ENCODE assay signal across 8 cellular contexts in genomic region chr6:142155895-142156757, GRCh38. TPM values are rescaled to one million over a fixed set of nuclear protein-coding genes. Genes with fewer than 3 reads are reported as not detected.
DNase-seq lines count a peak whose midpoint lies in the region; ATAC-seq, FAIRE-seq and TF ChIP-seq lines count a peak whose summit lies in the region.

No MANE protein-coding gene starts in this region.

- DNase-seq in LoVo (ENCODE audit: low spot score) = peak; percentile 36
- no peak for DNase-seq in GM12878 (ENCODE audit: low read depth, low spot score)
- peak; percentile 24 for DNase-seq in left kidney (ENCODE audit: low read depth, low spot score)
- DNase-seq in stimulated activated CD4-positive, alpha-beta T cell treated with anti-CD3 and anti-CD28 coated beads, Interleukin-2, amount 100 ng/mL, for 48 hours = no peak
- no peak for DNase-seq in ecto neural progenitor cell (ENCODE audit: low spot score)

- in situ Hi-C loops in GM12878 (cut with MboI) = no loop called here

- H3K27ac ChIP-seq in C4-2B (no peak overlapping the region), GM12878 (ENCODE audit: control insufficient read depth, insufficient read depth) (no peak overlapping the region)

- no peaks in the 10 kb centered on the region for H3K4me1 ChIP-seq in GM12878 (ENCODE audit: control insufficient read depth, insufficient read depth, low read length)

- FAIRE-seq in GM12878 (lab: Jason Lieb, UNC) = peak; percentile 44

- H3K9ac ChIP-seq in GM12878 (ENCODE audit: control insufficient read depth, insufficient read depth, low read length) = no peak overlapping the region

- SMC1A ChIA-PET in GM12878 (lab: Charles Lee; ENCODE audit: uncharacterized antibody, unreplicated experiment) = interaction anchor here (0.8 to 3.9 kb wide), 14 partner anchors 8 to 234 kb away, joined by 3 to 22 read pairs (median 5); partner anchors contain the start of genes NMBR and VTA1

- no peaks in the 10 kb centered on the region for H4K20me1 ChIP-seq in GM12878 (ENCODE audit: control insufficient read depth, insufficient read depth)

- H3K4me3 ChIP-seq in GM12878 = no peak overlapping the region

- H3K79me2 ChIP-seq in GM12878 (ENCODE audit: control insufficient read depth, insufficient read depth, low read length) = peaks cover 53% of the 10 kb centered on the region

- intact Hi-C loops in GM12878 (cut with micrococcal nuclease; ENCODE audit: unreplicated experiment) = no loop called here

- TF ChIP-seq POLR2A in GM12878 (IDR thresholded peaks at IDR 0.05; ENCODE audit: low read depth, low read length) = no peak

- no peak overlapping the region for H2AFZ ChIP-seq in GM12878 (ENCODE audit: control insufficient read depth, low read depth, low read length)

- ATAC-seq in GM18909 (IDR thresholded peaks at IDR 0.05; ENCODE audit: poor library complexity, unreplicated experiment) = peak; percentile 68
- ATAC-seq in GM12878 = peak; percentile 71
- no peak for ATAC-seq in HG02870 (IDR thresholded peaks at IDR 0.05; ENCODE audit: unreplicated experiment)

- CTCF ChIA-PET in GM12878 (lab: Yijun Ruan, JAX) = interaction anchor here (0.9 to 3.4 kb wide), 25 partner anchors 9 to 1290 kb away, joined by 3 to 36 read pairs (median 4); partner anchors contain the start of genes NMBR and VTA1

- TF ChIP-seq CTCF in C4-2B (conservative IDR thresholded peaks at IDR 0.05) = peak; percentile 62
- TF ChIP-seq CTCF in GM12878 (IDR thresholded peaks at IDR 0.05 in 2 of 3, conservative IDR thresholded peaks at IDR 0.05 in 1 of 3; ENCODE audit: control insufficient read depth in 2 of 3, extremely low read depth in 1 of 3, insufficient read depth in 1 of 3, low read depth in 3 of 3, low read length in 3 of 3) = peak in 2 of 3 experiments; percentile 6 to 14; a peak in 2 of 6 replicates

- H3K27me3 ChIP-seq in GM12878 (replicated peaks in 1 of 2; ENCODE audit: control insufficient read depth in 2 of 2, insufficient read depth in 2 of 2, low read length in 1 of 2) = no peaks in the 10 kb centered on the region

- H3K9me3 ChIP-seq in GM12878 (replicated peaks; ENCODE audit: control insufficient read depth, insufficient read depth, low read length) = no peaks in the 10 kb centered on the region; the same call in 2 of the 3 replicates

- TF ChIP-seq RAD21 in GM12878 (IDR thresholded peaks at IDR 0.05; ENCODE audit: insufficient read depth, low read depth, low read length) = no peak

- no peak for TF ChIP-seq EP300 in GM12878 (IDR thresholded peaks at IDR 0.05; ENCODE audit: borderline replicate concordance in 1 of 2, control insufficient read depth in 1 of 2, low read depth in 2 of 2, low read length in 2 of 2)

- H3K4me2 ChIP-seq in GM12878 (ENCODE audit: control insufficient read depth, insufficient read depth) = no peak overlapping the region

- 27% methylated on average over 5 of the region's 5 CpGs for WGBS in GM12878 (ENCODE audit: insufficient coverage, insufficient replicate concordance, low lambda C conversion rate, missing lambda C conversion rate)

- POLR2A ChIA-PET in GM12878 (lab: Charles Lee) = interaction anchor here (0.6 to 1.2 kb wide), 3 partner anchors 10 to 18 kb away, joined by 3 read pairs; partner anchors contain the start of genes NMBR and VTA1

- no TSS peak for BruUV-seq in GM12878 (replicated peaks; lab: Mats Ljungman, UMichigan)

- H3K36me3 ChIP-seq in GM12878 (ENCODE audit: control insufficient read depth in 2 of 2, insufficient read depth in 2 of 2, low read length in 1 of 2) = no peaks in the 10 kb centered on the region; a peak in 1 of 4 replicates

- RAD21 ChIA-PET in GM12878 (lab: Charles Lee; ENCODE audit: unreplicated experiment) = interaction anchor here (1.0 to 2.5 kb wide), 6 partner anchors 9 to 232 kb away, joined by 3 to 16 read pairs (median 6); partner anchors contain the start of genes NMBR and VTA1

TF ChIP-seq in GM12878, 131 proteins besides CTCF, POLR2A, EP300 and RAD21 (continues in another document):
- no peak for TF ChIP-seq TAF1 (IDR thresholded peaks at IDR 0.05; ENCODE audit: borderline replicate concordance, low read depth, low read length)
- no peak for TF ChIP-seq ZBTB4 (CRISPR knock-in tag; IDR thresholded peaks at IDR 0.05)
- TF ChIP-seq YY1 (IDR thresholded peaks at IDR 0.05; ENCODE audit: low read depth, low read length) = no peak
- no peak for TF ChIP-seq CHD1 (IDR thresholded peaks at IDR 0.05; ENCODE audit: low read depth, low read length)
- TF ChIP-seq MTA2 (IDR thresholded peaks at IDR 0.05; ENCODE audit: low read depth) = peak; percentile 35; the same call in 1 of the 2 replicates
- TF ChIP-seq ATF7 (IDR thresholded peaks at IDR 0.05; ENCODE audit: low read depth) = no peak

RNA-seq across cellular contexts. Expression of gene VTA1, which starts 9.1 kb away (rescaled TPM):
- total RNA-seq in GM12878 (2013; cell fraction: nucleolus; rRNA removed) = 29.5 and 31.7 TPM in 2 replicates
- total RNA-seq in GM12878 (2014; rRNA removed) = 58.9 and 60.9 TPM in 2 replicates
- 66.4 and 69.2 TPM in 2 replicates for total RNA-seq in GM12878 (2014; rRNA removed; fragmentation: Illumina TruSeq; extraction: Trizol)
- total RNA-seq in GM12878 (2021) = 44.6 and 48.3 TPM in 2 replicates
- polyA plus RNA-seq in GM12878 (2011; ENCODE audit: low read depth) = 25.9 TPM
- 119 and 132 TPM in 2 replicates for polyA plus RNA-seq in GM12878 (2011; rRNA removed)
- polyA plus RNA-seq in GM12878 (2011; cell fraction: cytosol; rRNA removed) = 70.6 and 70.8 TPM in 2 replicates
- polyA plus RNA-seq in GM12878 (2011; cell fraction: nucleus; rRNA removed) = 41.8 and 43.1 TPM in 2 replicates
- polyA plus RNA-seq in GM12878 (2012) = 33.7 and 41.4 TPM in 2 replicates
- 96.6 and 122 TPM in 2 replicates for polyA plus RNA-seq in GM12878 (2014; fragmentation: Illumina TruSeq; extraction: Trizol)
- 100 to 1,000 TPM in 1 of 2 experiments, 10 to 100 TPM in 1; 84.7 to 126 TPM for polyA plus RNA-seq in GM12878 (2014; fragmentation: Nextera tagmentation; extraction: Ambion mirVana)
- 42.5 and 53.5 TPM in 2 replicates for polyA plus RNA-seq in GM12878 (2014; rRNA removed)
- polyA plus RNA-seq in GM12878 (2016; fragmentation: Nextera tagmentation; extraction: Ambion mirVana) = 100 to 1,000 TPM; 120 TPM
- 76.6 and 107 TPM in 2 replicates for polyA minus RNA-seq in GM12878 (2011; rRNA and poly(A)+ RNA removed)
- polyA minus RNA-seq in GM12878 (2011; cell fraction: cytosol; rRNA and poly(A)+ RNA removed) = 27.0 and 38.1 TPM in 2 replicates
- polyA minus RNA-seq in GM12878 (2011; cell fraction: nucleus; rRNA and poly(A)+ RNA removed) = 16.1 and 28.1 TPM in 2 replicates

RNA-seq across cellular contexts. Expression of gene NMBR, which starts 9.2 kb away (rescaled TPM):
- not detected in 2 replicates for total RNA-seq in GM12878 (2013; cell fraction: nucleolus; rRNA removed)
- not detected in 2 replicates for total RNA-seq in GM12878 (2014; rRNA removed)
- total RNA-seq in GM12878 (2014; rRNA removed; fragmentation: Illumina TruSeq; extraction: Trizol) = not detected in 2 replicates
- total RNA-seq in GM12878 (2021) = not detected in 2 replicates
- polyA plus RNA-seq in GM12878 (2011; ENCODE audit: low read depth) = not detected
- polyA plus RNA-seq in GM12878 (2011; rRNA removed) = not detected in 2 replicates
- not detected in 2 replicates for polyA plus RNA-seq in GM12878 (2011; cell fraction: cytosol; rRNA removed)
- polyA plus RNA-seq in GM12878 (2011; cell fraction: nucleus; rRNA removed) = not detected in 2 replicates
- not detected in 2 replicates for polyA plus RNA-seq in GM12878 (2012)
- polyA plus RNA-seq in GM12878 (2014; fragmentation: Illumina TruSeq; extraction: Trizol) = not detected in 2 replicates
- polyA plus RNA-seq in GM12878 (2014; fragmentation: Nextera tagmentation; extraction: Ambion mirVana) = not detected
- polyA plus RNA-seq in GM12878 (2014; rRNA removed) = 0.16 TPM in 1 of 2 replicates, not detected in the other
- not detected for polyA plus RNA-seq in GM12878 (2016; fragmentation: Nextera tagmentation; extraction: Ambion mirVana)
- not detected in 2 replicates for polyA minus RNA-seq in GM12878 (2011; rRNA and poly(A)+ RNA removed)
- not detected in 2 replicates for polyA minus RNA-seq in GM12878 (2011; cell fraction: cytosol; rRNA and poly(A)+ RNA removed)
- polyA minus RNA-seq in GM12878 (2011; cell fraction: nucleus; rRNA and poly(A)+ RNA removed) = not detected in 2 replicates

RNA-seq across cellular contexts. Expression of gene GJE1, which starts 23.4 kb away (rescaled TPM):
- not detected in 2 replicates for total RNA-seq in GM12878 (2013; cell fraction: nucleolus; rRNA removed)
- total RNA-seq in GM12878 (2014; rRNA removed) (not detected in 2 replicates), GM12878 (2014; rRNA removed; fragmentation: Illumina TruSeq; extraction: Trizol) (not detected in 2 replicates), GM12878 (2021) (not detected in 2 replicates)
- not detected for polyA plus RNA-seq in GM12878 (2011; ENCODE audit: low read depth)
- polyA plus RNA-seq in GM12878 (2011; rRNA removed) (not detected in 2 replicates), GM12878 (2014; fragmentation: Illumina TruSeq; extraction: Trizol) (not detected in 2 replicates), GM12878 (2014; fragmentation: Nextera tagmentation; extraction: Ambion mirVana) (not detected), GM12878 (2014; rRNA removed) (not detected in 2 replicates), GM12878 (2016; fragmentation: Nextera tagmentation; extraction: Ambion mirVana) (not detected)
- not detected in 2 replicates for polyA plus RNA-seq in GM12878 (2011; cell fraction: cytosol; rRNA removed)
- not detected in 2 replicates for polyA plus RNA-seq in GM12878 (2011; cell fraction: nucleus; rRNA removed)
- not detected in 2 replicates for polyA plus RNA-seq in GM12878 (2012)
- polyA minus RNA-seq in GM12878 (2011; rRNA and poly(A)+ RNA removed) = not detected in 2 replicates
- polyA minus RNA-seq in GM12878 (2011; cell fraction: cytosol; rRNA and poly(A)+ RNA removed) = not detected in 2 replicates
- polyA minus RNA-seq in GM12878 (2011; cell fraction: nucleus; rRNA and poly(A)+ RNA removed) = not detected in 2 replicates

Comparison
In these comparisons a context has a peak if more than half of its experiments do, and no peak if none do; other contexts are left out.
1. DNase-seq: peak in LoVo (single experiment) and left kidney (single experiment); none in GM12878 (single experiment), stimulated activated CD4-positive, alpha-beta T cell treated with anti-CD3 and anti-CD28 coated beads, Interleukin-2, amount 100 ng/mL, for 48 hours (0 of 2) and ecto neural progenitor cell (single experiment).